In the genomic region with DNA sequence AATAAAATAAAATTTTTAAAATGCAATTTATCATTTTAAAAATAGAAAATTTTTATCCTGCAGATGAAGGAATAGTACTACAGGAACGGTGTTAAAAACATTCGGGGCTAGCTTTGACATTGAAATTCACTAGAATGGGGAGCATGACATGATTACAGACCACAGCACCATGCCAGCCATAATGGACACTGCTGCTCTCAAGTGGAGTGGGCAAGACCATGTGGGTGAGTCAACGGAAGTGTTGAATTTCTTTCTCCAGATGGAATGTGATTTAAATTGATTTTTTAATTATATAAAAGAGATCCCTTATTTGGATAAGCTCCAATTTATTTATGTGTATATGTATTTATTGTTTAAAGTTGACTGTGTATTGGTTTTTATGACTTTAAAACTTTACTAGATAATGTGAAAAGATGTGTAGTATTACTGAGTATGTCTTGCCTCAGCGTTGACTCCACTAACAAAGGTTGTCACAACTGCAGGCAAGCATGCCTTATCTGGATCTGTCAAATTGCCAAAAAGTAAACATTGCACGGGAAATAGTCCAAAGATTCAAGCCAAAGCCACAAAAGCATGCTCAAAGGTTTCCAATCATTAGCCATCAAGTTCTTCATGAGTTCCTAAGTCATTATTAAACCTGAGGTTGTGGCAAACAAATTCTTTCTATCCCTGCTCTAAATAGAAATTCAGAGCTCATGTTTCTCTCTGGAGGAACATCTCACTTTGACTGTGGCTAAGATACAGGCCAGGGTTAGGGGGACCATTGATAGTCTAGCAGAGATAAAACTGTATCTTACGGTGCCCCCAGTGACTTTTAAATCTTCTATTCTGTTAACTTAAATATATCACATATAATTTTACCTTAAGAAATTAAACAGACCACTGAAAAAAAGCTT, we compare ENCODE assay signal across 13 cellular contexts.
DNase-seq lines count a peak whose midpoint lies in the region; ATAC-seq and TF ChIP-seq lines count a peak whose summit lies in the region.
"Had no signal": no experiment of that assay in that cellular context is flagged by ENCODE, and none has a peak within 500 bp of the region (broad histone marks: within the 10 kb centered on the region; RNA-seq: fewer than 3 reads in every experiment).

No MANE protein-coding gene starts in this region.

- no peaks in the 10 kb centered on the region for H3K36me3 ChIP-seq in adipocyte (ENCODE audit: control insufficient read depth, insufficient read depth, low read length, severe bottlenecking)
- H3K36me3 ChIP-seq: left ventricle myocardium inferior, spleen had no signal

- peaks cover 35% of the 10 kb centered on the region for H3K4me1 ChIP-seq in adipocyte (ENCODE audit: control insufficient read depth, insufficient read depth, low read length)
- H3K4me1 ChIP-seq: left ventricle myocardium inferior, spleen had no signal

- H3K27ac Mint-ChIP-seq in activated CD4-positive, alpha-beta T cell treated with anti-CD3 and anti-CD28 coated beads, Interleukin-2, amount 10 ng/mL, durations not matched to agents 24 days and 14 days, result no peak overlapping the region

- ATAC-seq in HG03521 (IDR thresholded peaks at IDR 0.05; ENCODE audit: unreplicated experiment) (no peak), GM18517 (IDR thresholded peaks at IDR 0.05; ENCODE audit: unreplicated experiment) (no peak)

- intact Hi-C loops in activated CD4-positive, alpha-beta T cell treated with anti-CD3 and anti-CD28 coated beads, Interleukin-2, amount 10 ng/mL, durations not matched to agents 24 days and 14 days (cut with micrococcal nuclease), result no loop called here

- DNase-seq in AG09319 (ENCODE audit: extremely low read depth, low read depth) (peak; percentile 97), HT-29 (ENCODE audit: low spot score) (peak; percentile 26), adipocyte (ENCODE audit: low read depth) (peak; percentile 95), left kidney (ENCODE audit: low read depth, low spot score) (peak; percentile 3), GM10266 (ENCODE audit: extremely low spot score) (no peak)
- DNase-seq in activated CD4-positive, alpha-beta T cell treated with anti-CD3 and anti-CD28 coated beads, Interleukin-2, amount 10 ng/mL, durations not matched to agents 24 days and 14 days, result no peak
- DNase-seq: activated T-cell treated with anti-CD3 and anti-CD28 coated beads, Interleukin-2, amount 50 U/mL, for 1 hour; effector CD4-positive, alpha-beta T cell; left ventricle myocardium inferior; spleen; T-helper 1 cell had no signal

- no peaks in the 10 kb centered on the region for H3K9me3 Mint-ChIP-seq in activated CD4-positive, alpha-beta T cell treated with anti-CD3 and anti-CD28 coated beads, Interleukin-2, amount 10 ng/mL, durations not matched to agents 24 days and 14 days

- peak overlapping the region; percentile 28 for H3K9ac ChIP-seq in adipocyte (ENCODE audit: low read length)

- H3K27me3 ChIP-seq in adipocyte (replicated peaks; ENCODE audit: control insufficient read depth, insufficient read depth, low read length), result no peaks in the 10 kb centered on the region
- H3K27me3 ChIP-seq: spleen had no signal

- no peak overlapping the region for H3K4me3 ChIP-seq in adipocyte (ENCODE audit: low read length)
- H3K4me3 ChIP-seq: left ventricle myocardium inferior, spleen had no signal

- no peaks in the 10 kb centered on the region for H3K27me3 Mint-ChIP-seq in activated CD4-positive, alpha-beta T cell treated with anti-CD3 and anti-CD28 coated beads, Interleukin-2, amount 10 ng/mL, durations not matched to agents 24 days and 14 days

- H3K9me3 ChIP-seq in adipocyte (ENCODE audit: control insufficient read depth, low read length), result peaks cover 4% of the 10 kb centered on the region

- H3K4me3 Mint-ChIP-seq in activated CD4-positive, alpha-beta T cell treated with anti-CD3 and anti-CD28 coated beads, Interleukin-2, amount 10 ng/mL, durations not matched to agents 24 days and 14 days, result no peak overlapping the region

- TF ChIP-seq CTCF in AG09319 (IDR thresholded peaks at IDR 0.05; ENCODE audit: low read depth, low read length) (no peak), GM10266 (IDR thresholded peaks at IDR 0.05; ENCODE audit: control insufficient read depth, insufficient read depth, low read depth, missing control alignments) (no peak)

- H3K36me3 Mint-ChIP-seq in activated CD4-positive, alpha-beta T cell treated with anti-CD3 and anti-CD28 coated beads, Interleukin-2, amount 10 ng/mL, durations not matched to agents 24 days and 14 days (ENCODE audit: low read depth), result no peaks in the 10 kb centered on the region

- no peaks in the 10 kb centered on the region for H3K4me1 Mint-ChIP-seq in activated CD4-positive, alpha-beta T cell treated with anti-CD3 and anti-CD28 coated beads, Interleukin-2, amount 10 ng/mL, durations not matched to agents 24 days and 14 days

Comparison
In these comparisons a context has a peak if more than half of its experiments do, and no peak if none do; other contexts are left out.
1. DNase-seq: peak in AG09319 (single experiment), HT-29 (single experiment), adipocyte (single experiment) and left kidney (single experiment); none in activated CD4-positive, alpha-beta T cell treated with anti-CD3 and anti-CD28 coated beads, Interleukin-2, amount 10 ng/mL, durations not matched to agents 24 days and 14 days (single experiment) and GM10266 (single experiment).